ENCODE assay signal across 17 cellular contexts in the genomic region with DNA sequence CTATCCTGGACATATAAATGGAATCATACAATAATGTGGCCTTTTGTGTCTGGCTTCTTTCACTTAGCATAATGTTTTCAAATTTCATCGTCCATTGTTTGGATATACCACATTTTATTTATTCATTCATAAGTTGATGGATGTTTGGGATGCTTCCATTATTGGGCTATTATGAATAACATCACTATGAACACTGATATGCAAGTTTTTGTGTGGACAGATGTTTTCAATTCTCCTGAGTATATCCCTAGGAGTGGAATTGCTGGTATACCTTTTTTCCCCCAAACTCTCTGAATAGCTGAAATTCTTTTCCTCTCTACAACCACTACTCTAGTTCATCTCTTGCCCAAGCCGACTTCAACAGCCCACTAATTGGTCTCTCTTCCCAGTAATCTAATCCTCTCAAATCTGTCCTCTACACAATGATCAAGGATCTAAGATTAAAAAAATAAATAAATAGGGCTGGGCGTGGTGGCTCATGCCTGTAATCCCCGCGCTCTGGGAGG. TPM values are rescaled to one million over a fixed set of nuclear protein-coding genes. Genes with fewer than 3 reads are reported as not detected.
DNase-seq lines count a peak whose midpoint lies in the region; ATAC-seq and TF ChIP-seq lines count a peak whose summit lies in the region.
"Had no signal": no experiment of that assay in that cellular context is flagged by ENCODE, and none has a peak within 500 bp of the region (broad histone marks: within the 10 kb centered on the region; RNA-seq: fewer than 3 reads in every experiment).

No MANE protein-coding gene starts in this region.

- no peaks in the 10 kb centered on the region for H3K4me1 ChIP-seq in mucosa of descending colon (ENCODE audit: low read depth)
- no peaks in the 10 kb centered on the region for H3K4me1 ChIP-seq in thyroid gland
- H3K4me1 ChIP-seq: Caco-2 had no signal

- H3K4me3 ChIP-seq in WERI-Rb-1 (ENCODE audit: low read depth, low read length), result no peak overlapping the region
- H3K4me3 ChIP-seq in mucosa of descending colon, result no peak overlapping the region
- H3K4me3 ChIP-seq in thyroid gland (replicated peaks in 1 of 3), result no peak overlapping the region
- H3K4me3 ChIP-seq: BLaER1, K562 had no signal

- no peak for TF ChIP-seq POLR2A in thyroid gland (IDR thresholded peaks at IDR 0.05)

- H3K36me3 Mint-ChIP-seq in IgD-negative memory B cell, result no peaks in the 10 kb centered on the region

- no peak overlapping the region for H3K27ac ChIP-seq in WERI-Rb-1
- H3K27ac ChIP-seq in thyroid gland, result no peak overlapping the region
- H3K27ac ChIP-seq: BLaER1, HL-60 had no signal

- H3K27me3 ChIP-seq in WERI-Rb-1 (ENCODE audit: insufficient read depth, low read depth, severe bottlenecking) (peaks cover 19% of the 10 kb centered on the region), thyroid gland (no peaks in the 10 kb centered on the region)
- H3K27me3 ChIP-seq: BLaER1 had no signal

- H3K4me3 Mint-ChIP-seq in IgD-negative memory B cell, result peak overlapping the region in 1 of 4 donors; percentile 51

- intact Hi-C loops in mucosa of descending colon (cut with DNase I, micrococcal nuclease) (no loop called here), thyroid gland (cut with DNase I) (no loop called here)

- H3K4me1 Mint-ChIP-seq in IgD-negative memory B cell, result peaks cover 16 to 26% (median 24%) of the 10 kb centered on the region in 3 donors

- peaks cover 2% of the 10 kb centered on the region for H3K27me3 Mint-ChIP-seq in IgD-negative memory B cell

- no peaks in the 10 kb centered on the region for H3K9me3 Mint-ChIP-seq in IgD-negative memory B cell

- peak overlapping the region in 2 of 3 donors; percentile 26 to 57 for H3K27ac Mint-ChIP-seq in IgD-negative memory B cell

- ATAC-seq in mucosa of descending colon (no peak), HG03520 (IDR thresholded peaks at IDR 0.05; ENCODE audit: unreplicated experiment) (no peak)
- ATAC-seq: K562 had no signal

- DNase-seq in AG08395 (ENCODE audit: low spot score) (peak; percentile 18), AG20443 (ENCODE audit: low spot score) (peak; percentile 34), WERI-Rb-1 (peak; percentile 25), mucosa of descending colon (no peak), DMS79 treated with DMSO at 0.1 percent for 48 hours (lab: John Stamatoyannopoulos, UW) (no peak), thyroid gland (no peak)
- DNase-seq: ACHN; AML-193; Caco-2; CD8-positive, alpha-beta memory T cell; DMS53; HCEC 1CT had no signal

- TF ChIP-seq CTCF in WERI-Rb-1 (IDR thresholded peaks at IDR 0.05; ENCODE audit: low read depth, low read length) (no peak), mucosa of descending colon (IDR thresholded peaks at IDR 0.05) (no peak), thyroid gland (IDR thresholded peaks at IDR 0.05) (no peak)

- H3K9me3 ChIP-seq in WERI-Rb-1 (ENCODE audit: severe bottlenecking), result no peaks in the 10 kb centered on the region
- H3K9me3 ChIP-seq in mucosa of descending colon, result no peaks in the 10 kb centered on the region
- no peaks in the 10 kb centered on the region for H3K9me3 ChIP-seq in thyroid gland
- H3K9me3 ChIP-seq: BLaER1, Caco-2 had no signal

- no peaks in the 10 kb centered on the region for H3K36me3 ChIP-seq in WERI-Rb-1
- H3K36me3 ChIP-seq in mucosa of descending colon (ENCODE audit: low read depth), result no peaks in the 10 kb centered on the region
- H3K36me3 ChIP-seq in thyroid gland, result no peaks in the 10 kb centered on the region
- H3K36me3 ChIP-seq: BLaER1 had no signal

- 51 to 73% methylated on average over 5 of the region's 5 CpGs for WGBS in thyroid gland, 2 donors

RNA-seq across cellular contexts. Expression of gene ZFR, which starts 4.7 kb away (rescaled TPM):
- polyA plus RNA-seq in IgD-negative memory B cell, result 81.7 TPM
- 10 to 100 TPM; 44.0 to 73.3 (median 44.7) TPM for total RNA-seq in mucosa of descending colon
- total RNA-seq in thyroid gland, result 100 to 1,000 TPM in 1 of 4 donors, 10 to 100 TPM in 3; 85.1 to 109 (median 92.2) TPM

Comparison
In these comparisons a context has a peak if more than half of its experiments do, and no peak if none do; other contexts are left out.
1. DNase-seq: peak in AG08395 (single experiment), AG20443 (single experiment) and WERI-Rb-1 (single experiment); none in mucosa of descending colon (0 of 3), DMS79 treated with DMSO at 0.1 percent for 48 hours (single experiment) and thyroid gland (0 of 2).